Comparison of ENCODE assay signal across 17 cellular contexts in the genomic region with DNA sequence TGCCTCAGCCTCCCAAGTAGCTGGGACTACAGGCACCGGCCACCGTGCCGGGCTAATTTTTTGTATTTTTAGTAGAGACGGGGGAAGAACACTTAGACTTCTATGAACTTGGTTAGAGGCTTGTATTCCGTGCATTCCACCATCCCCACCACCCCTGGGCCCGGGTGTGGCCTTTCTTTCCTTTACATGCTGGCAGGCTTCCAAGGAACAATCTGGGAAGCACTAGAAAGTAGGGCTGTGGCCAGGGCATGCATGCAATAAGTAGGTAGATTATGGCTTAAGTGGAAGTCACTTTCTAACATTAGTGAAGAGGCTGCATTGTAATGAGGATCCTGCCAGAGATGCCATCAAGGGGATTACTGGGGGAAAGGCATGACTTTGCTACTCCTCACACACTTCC.
"Had no signal": no experiment of that assay in that cellular context is flagged by ENCODE, and none has a peak within 500 bp of the region (broad histone marks: within the 10 kb centered on the region; RNA-seq: fewer than 3 reads in every experiment).

No MANE protein-coding gene starts in this region.

- DNase-seq: dermis blood vessel endothelial cell; effector memory CD4-positive, alpha-beta T cell; foreskin keratinocyte; heart left ventricle; left cardiac atrium; left ventricle myocardium superior; lower lobe of right lung; naive thymus-derived CD4-positive, alpha-beta T cell; right lobe of liver; stimulated activated CD4-positive, alpha-beta T cell treated with anti-CD3 and anti-CD28 coated beads, Interleukin-12 subunit alpha, Interleukin-12 subunit beta, amount 100 ng/mL, for 4 hours; stimulated activated CD4-positive, alpha-beta T cell treated with anti-CD3 and anti-CD28 coated beads, Interleukin-1b, Interleukin-23, amount 100 ng/mL, for 48 hours; stimulated activated CD4-positive, alpha-beta T cell treated with anti-CD3 and anti-CD28 coated beads, Interleukin-4, amount 100 ng/mL, for 1 hour; stimulated activated CD8-positive, alpha-beta memory T cell treated with anti-CD3 and anti-CD28 coated beads, Interleukin-4, amount 100 ng/mL, for 48 hours; stimulated activated naive CD4-positive, alpha-beta T cell; stimulated activated naive CD8-positive, alpha-beta T cell treated with anti-CD3 and anti-CD28 coated beads, Interleukin-15, amount 100 ng/mL, for 72 hours; thyroid gland had no signal

- ATAC-seq: foreskin keratinocyte; gastroesophageal sphincter; heart left ventricle; left cardiac atrium; left ventricle myocardium superior; naive thymus-derived CD4-positive, alpha-beta T cell; right lobe of liver; stimulated activated naive CD8-positive, alpha-beta T cell treated with anti-CD3 and anti-CD28 coated beads, Interleukin-15, amount 100 ng/mL, for 72 hours had no signal
